In genomic region chr1:111197598-111198289, GRCh38 we compare ENCODE assay signal across 8 cellular contexts. TPM values are rescaled to one million over a fixed set of nuclear protein-coding genes. Genes with fewer than 3 reads are reported as not detected.
DNase-seq lines count a peak whose midpoint lies in the region; ATAC-seq, FAIRE-seq and TF ChIP-seq lines count a peak whose summit lies in the region.

No MANE protein-coding gene starts in this region.

- H3K9ac ChIP-seq in Karpas-422 (ENCODE audit: low read length): 0 out of 2 replicates have a peak overlapping the region, but pooled peaks have one; percentile 24

- DNase-seq in D721Med (ENCODE audit: insufficient read length, low spot score) (no peak), Karpas-422 (peak; percentile 78), fibroblast of the aortic adventitia (ENCODE audit: low read depth) (no peak), HTR-8/SVneo (ENCODE audit: insufficient read length, low spot score) (no peak), NCI-H2029 treated with DMSO at 0.1 percent for 48 hours (lab: John Stamatoyannopoulos, UW) (no peak)
- peak; percentile 65 to 76 for DNase-seq in activated CD4-positive, alpha-beta T cell treated with anti-CD3 and anti-CD28 coated beads, Interleukin-2, amount 50 U/mL, for 48 hours
- DNase-seq in stimulated activated CD8-positive, alpha-beta memory T cell treated with anti-CD3 and anti-CD28 coated beads, Interleukin-7, amount 100 ng/mL, for 24 hours (ENCODE audit: low read depth): peak; percentile 43

- H3K79me2 ChIP-seq in Karpas-422 (ENCODE audit: low read length): peaks cover 24% of the 10 kb centered on the region

- H3K4me1 ChIP-seq in Karpas-422 (ENCODE audit: low read length): peaks cover 48% of the 10 kb centered on the region

- H3K4me3 ChIP-seq in Karpas-422 (ENCODE audit: low read length) (no peak overlapping the region), fibroblast of the aortic adventitia (ENCODE audit: low read depth, low read length) (no peak overlapping the region)

- H3K36me3 ChIP-seq in Karpas-422 (ENCODE audit: insufficient read depth, low read length): peaks cover 22% of the 10 kb centered on the region; the same call in 1 of the 2 replicates

- no peaks in the 10 kb centered on the region for H3K9me2 ChIP-seq in Karpas-422 (replicated peaks; ENCODE audit: insufficient read depth, low read length)

- no peak for ATAC-seq in HG02588 (IDR thresholded peaks at IDR 0.05; ENCODE audit: unreplicated experiment)

- no peak overlapping the region for H3K4me2 ChIP-seq in Karpas-422 (ENCODE audit: low read depth, low read length, poor library complexity, severe bottlenecking)

- H3K9me3 ChIP-seq in Karpas-422 (ENCODE audit: low read length): no peaks in the 10 kb centered on the region

- FAIRE-seq in D721Med (lab: Jason Lieb, UNC) (no peak), HTR-8/SVneo (lab: Jason Lieb, UNC) (no peak)

- no peaks in the 10 kb centered on the region for H3K27me3 ChIP-seq in Karpas-422 (ENCODE audit: low read length)

- H4K20me1 ChIP-seq in Karpas-422 (ENCODE audit: insufficient read depth, low read depth, low read length): no peaks in the 10 kb centered on the region

- TF ChIP-seq CTCF in D721Med (IDR thresholded peaks at IDR 0.05; ENCODE audit: insufficient read depth, missing control alignments) (peak; percentile 25), fibroblast of the aortic adventitia (IDR thresholded peaks at IDR 0.05; ENCODE audit: insufficient read depth, low read length) (peak; percentile 32)

- H3K27ac ChIP-seq in Karpas-422 (ENCODE audit: low read length): peak overlapping the region; percentile 68

- no peak overlapping the region for H2AFZ ChIP-seq in Karpas-422 (ENCODE audit: low read length)

RNA-seq across cellular contexts. Expression of gene DENND2D, which starts 2.7 kb away (rescaled TPM):
- 80.2 and 90.9 TPM in 2 replicates for total RNA-seq in Karpas-422 (2014; rRNA removed; shearing (Covaris generic); ENCODE audit: low replicate concordance)
- 2.9 and 3.0 TPM in 2 replicates for total RNA-seq in fibroblast of the aortic adventitia (ENCODE audit: low replicate concordance)

RNA-seq across cellular contexts. Expression of gene CHI3L2, which starts 29.8 kb away (rescaled TPM):
- not detected in 2 replicates for total RNA-seq in Karpas-422 (2014; rRNA removed; shearing (Covaris generic); ENCODE audit: low replicate concordance)
- total RNA-seq in fibroblast of the aortic adventitia (ENCODE audit: low replicate concordance): 6.2 and 10.5 TPM in 2 replicates

RNA-seq across cellular contexts. Expression of gene CEPT1, which starts 57.7 kb away (rescaled TPM):
- 60.5 and 136 TPM in 2 replicates for total RNA-seq in Karpas-422 (2014; rRNA removed; shearing (Covaris generic); ENCODE audit: low replicate concordance)
- total RNA-seq in fibroblast of the aortic adventitia (ENCODE audit: low replicate concordance): 34.0 and 40.7 TPM in 2 replicates

RNA-seq across cellular contexts. Expression of gene DRAM2, which starts 57.9 kb away (rescaled TPM):
- 142 and 268 TPM in 2 replicates for total RNA-seq in Karpas-422 (2014; rRNA removed; shearing (Covaris generic); ENCODE audit: low replicate concordance)
- 48.3 and 60.9 TPM in 2 replicates for total RNA-seq in fibroblast of the aortic adventitia (ENCODE audit: low replicate concordance)

Comparison
In these comparisons a context has a peak if more than half of its experiments do, and no peak if none do; other contexts are left out.
1. DNase-seq: peak in Karpas-422 (single experiment), activated CD4-positive, alpha-beta T cell treated with anti-CD3 and anti-CD28 coated beads, Interleukin-2, amount 50 U/mL, for 48 hours (2 of 2) and stimulated activated CD8-positive, alpha-beta memory T cell treated with anti-CD3 and anti-CD28 coated beads, Interleukin-7, amount 100 ng/mL, for 24 hours (single experiment); none in D721Med (single experiment), fibroblast of the aortic adventitia (single experiment), HTR-8/SVneo (single experiment) and NCI-H2029 treated with DMSO at 0.1 percent for 48 hours (single experiment).
2. RNA of gene DENND2D, which starts 2.7 kb away (total RNA-seq): 80.2 to 90.9 TPM in Karpas-422; 2.9 to 3.0 TPM in fibroblast of the aortic adventitia; every median in the first group is over 10 times any median in the second.